ENCODE assay signal across 9 cellular contexts in genomic region chr5:134125195-134126015, GRCh38. TPM values are rescaled to one million over a fixed set of nuclear protein-coding genes. Genes with fewer than 3 reads are reported as not detected.
A peak's percentile ranks its signal among the peaks of the same experiment; 100 is the strongest.
DNase-seq lines count a peak whose midpoint lies in the region; ATAC-seq and TF ChIP-seq lines count a peak whose summit lies in the region.
"Had no signal": no experiment of that assay in that cellular context is flagged by ENCODE, and none has a peak within 500 bp of the region (broad histone marks: within the 10 kb centered on the region; RNA-seq: fewer than 3 reads in every experiment).

No MANE protein-coding gene starts in this region.

- H3K9me3 ChIP-seq in adrenal gland (replicated peaks in 1 of 3), result no peaks in the 10 kb centered on the region
- no peaks in the 10 kb centered on the region for H3K9me3 ChIP-seq in subcutaneous abdominal adipose tissue (ENCODE audit: control insufficient read depth in 5 of 5, low read length in 5 of 5)

- no peak for TF ChIP-seq POLR2A in adrenal gland (IDR thresholded peaks at IDR 0.05)

- peaks cover 6% of the 10 kb centered on the region for H3K27me3 Mint-ChIP-seq in HFFc6 (ENCODE audit: insufficient read depth)

- 42 to 46% (median 43%) methylated on average over 5 to 12 of the region's 12 CpGs for WGBS in adrenal gland, 4 donors

- DNase-seq in HFFc6, result peak; percentile 92
- DNase-seq in adrenal gland, result peak in 6 of 7 donors; percentile 53 to 75 (median 67)
- DNase-seq in left ventricle myocardium superior, result peak; percentile 55
- no peak for DNase-seq in SIG-M5 (lab: John Stamatoyannopoulos, UW)
- no peak for DNase-seq in NCI-H345 treated with DMSO at 0.1 percent for 48 hours (lab: John Stamatoyannopoulos, UW; ENCODE audit: unreplicated experiment)
- no peak for DNase-seq in NCI-H1048 (lab: John Stamatoyannopoulos, UW)

- intact Hi-C loops in adrenal gland (cut with DNase I) (no loop called here), left ventricle myocardium superior (cut with micrococcal nuclease) (no loop called here)

- peak; percentile 55 for ATAC-seq in left ventricle myocardium superior
- no peak for ATAC-seq in HG03108 (IDR thresholded peaks at IDR 0.05; ENCODE audit: unreplicated experiment)

- H3K9ac ChIP-seq in subcutaneous abdominal adipose tissue (ENCODE audit: low read length in 5 of 5), result peak overlapping the region in 1 of 5 donors; percentile 44
- H3K9ac ChIP-seq: KMS-11 had no signal

- no peaks in the 10 kb centered on the region for H3K27me3 ChIP-seq in adrenal gland
- no peaks in the 10 kb centered on the region for H3K27me3 ChIP-seq in subcutaneous abdominal adipose tissue (ENCODE audit: control insufficient read depth in 5 of 5, insufficient read depth in 4 of 5, low read length in 5 of 5)

- H3K36me3 Mint-ChIP-seq in HFFc6 (ENCODE audit: low read depth), result no peaks in the 10 kb centered on the region

- no peak overlapping the region for H3K4me3 ChIP-seq in adrenal gland
- H3K4me3 ChIP-seq in subcutaneous abdominal adipose tissue (ENCODE audit: low read depth in 1 of 5, low read length in 5 of 5), result no peak overlapping the region

- peak overlapping the region; percentile 48 for H3K4me3 Mint-ChIP-seq in HFFc6

- peaks cover 39% of the 10 kb centered on the region for H3K4me1 Mint-ChIP-seq in HFFc6 (ENCODE audit: low read depth)

- H3K36me3 ChIP-seq in adrenal gland (replicated peaks in 1 of 2) (no peaks in the 10 kb centered on the region), subcutaneous abdominal adipose tissue (ENCODE audit: control insufficient read depth in 5 of 5, insufficient read depth in 5 of 5, low read length in 5 of 5) (peaks cover 0 to 22% (median 13%) of the 10 kb centered on the region in 5 donors)

- TF ChIP-seq CTCF in HFFc6 (IDR thresholded peaks at IDR 0.05), result peak; percentile 46
- TF ChIP-seq CTCF in adrenal gland (IDR thresholded peaks at IDR 0.05), result no peak

- H3K9me3 Mint-ChIP-seq in HFFc6, result no peaks in the 10 kb centered on the region

- peak overlapping the region; percentile 92 for H3K27ac Mint-ChIP-seq in HFFc6

- H3K4me1 ChIP-seq in adrenal gland (replicated peaks in 1 of 2) (peaks cover 0 to 30% of the 10 kb centered on the region in 2 donors), subcutaneous abdominal adipose tissue (ENCODE audit: control insufficient read depth in 5 of 5, insufficient read depth in 5 of 5, low read length in 5 of 5) (peaks cover 0 to 50% (median 28%) of the 10 kb centered on the region in 5 donors)

- H3K27ac ChIP-seq in adrenal gland, result peak overlapping the region in 2 of 5 donors; percentile 69 to 77
- peak overlapping the region; percentile 33 for H3K27ac ChIP-seq in subcutaneous abdominal adipose tissue (ENCODE audit: low read depth, low read length)
- H3K27ac ChIP-seq: KMS-11 had no signal

RNA-seq across cellular contexts. Expression of gene TCF7, which starts 10.9 kb away (rescaled TPM):
- 1 to 10 TPM in 5 of 6 experiments, under 1 TPM in 1; 0.99 to 3.9 (median 3.2) TPM for total RNA-seq in HFFc6 (2021; fragmentation: NEBNext Ultra II Directional; extraction: Animal tissue kit (Norgen Biotek cat#: 25700))
- total RNA-seq in adrenal gland (1 to 10 TPM; 6.2 to 9.6 (median 7.6) TPM), left ventricle myocardium superior (3.4 TPM)
- polyA plus RNA-seq in adrenal gland, result 1 to 10 TPM; 3.9 to 5.4 (median 5.1) TPM

RNA-seq across cellular contexts. Expression of gene SKP1, which starts 51.3 kb away (rescaled TPM):
- 100 to 1,000 TPM; 419 to 474 (median 442) TPM for total RNA-seq in HFFc6 (2021; fragmentation: NEBNext Ultra II Directional; extraction: Animal tissue kit (Norgen Biotek cat#: 25700))
- total RNA-seq in adrenal gland (100 to 1,000 TPM; 262 to 522 (median 377) TPM), left ventricle myocardium superior (478 TPM)
- polyA plus RNA-seq in adrenal gland, result 1,000 to 10,000 TPM in 1 of 3 donors, 100 to 1,000 TPM in 2; 121 to 1,485 (median 274) TPM

Comparison
In these comparisons a context has a peak if more than half of its experiments do, and no peak if none do; other contexts are left out.
1. DNase-seq: peak in HFFc6 (single experiment), adrenal gland (6 of 7) and left ventricle myocardium superior (single experiment); none in SIG-M5 (single experiment), NCI-H345 treated with DMSO at 0.1 percent for 48 hours (single experiment) and NCI-H1048 (single experiment).